21 cellular contexts compared by ENCODE assay signal in the genomic region with DNA sequence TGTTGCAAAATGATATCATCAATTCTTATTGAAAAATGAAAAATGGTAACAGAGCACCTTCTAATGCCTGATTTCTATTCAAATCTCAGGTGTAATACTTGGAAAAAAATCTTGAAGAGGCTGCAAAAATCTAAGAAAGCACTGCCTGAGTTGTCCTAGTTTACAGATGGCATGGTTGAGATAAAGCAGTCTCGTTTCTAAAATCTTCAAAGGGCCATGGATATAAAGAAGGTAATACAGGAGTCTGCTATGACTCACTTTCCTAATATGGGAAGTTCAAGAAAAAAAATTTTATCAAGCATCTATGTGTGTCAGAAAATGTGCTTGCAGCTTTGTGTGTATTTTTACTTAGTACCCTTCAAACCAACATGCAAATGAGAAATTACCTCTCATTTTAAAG.
DNase-seq lines count a peak whose midpoint lies in the region; ATAC-seq and TF ChIP-seq lines count a peak whose summit lies in the region.
"Had no signal": no experiment of that assay in that cellular context is flagged by ENCODE, and none has a peak within 500 bp of the region (broad histone marks: within the 10 kb centered on the region; RNA-seq: fewer than 3 reads in every experiment).

No MANE protein-coding gene starts in this region.

- no peaks in the 10 kb centered on the region for H3K9me2 ChIP-seq in hepatocyte (replicated peaks; ENCODE audit: insufficient read depth)

- DNase-seq in ascending aorta (ENCODE audit: low spot score in 2 of 2) (no peak), hepatocyte (ENCODE audit: low spot score) (no peak), thoracic aorta (ENCODE audit: low spot score) (no peak), LoVo (ENCODE audit: low spot score) (no peak), EL (no peak)
- DNase-seq: 8988T; ACHN; BE2C; C1 segment of cervical spinal cord; CD4-positive, alpha-beta memory T cell; CD4-positive, CD25-positive, alpha-beta regulatory T cell; CD8-positive, alpha-beta memory T cell; COR-L47; DMS 273 treated with DMSO at 0.1 percent for 48 hours; DMS153; DMS53; DMS79; DND-41; GF-D8 had no signal

- ATAC-seq in thoracic aorta (ENCODE audit: insufficient number of reproducible peaks, low FRiP score, low read depth), result no peak
- ATAC-seq: GM12878 had no signal

- H3K9me3 ChIP-seq in ascending aorta (no peaks in the 10 kb centered on the region), hepatocyte (ENCODE audit: low read depth) (no peaks in the 10 kb centered on the region), thoracic aorta (no peaks in the 10 kb centered on the region)
- H3K9me3 ChIP-seq: BE2C, BLaER1 had no signal

- H3K4me3 ChIP-seq in ascending aorta (no peak overlapping the region), hepatocyte (no peak overlapping the region), thoracic aorta (peak overlapping the region; percentile 14)
- H3K4me3 ChIP-seq: BLaER1, GM12878 had no signal

- H3K4me1 ChIP-seq in ascending aorta (peaks cover 0 to 11% of the 10 kb centered on the region in 2 donors), hepatocyte (ENCODE audit: insufficient read depth) (no peaks in the 10 kb centered on the region), thoracic aorta (ENCODE audit: control insufficient read depth in 1 of 2, low read depth in 2 of 2) (peaks cover 3 to 34% of the 10 kb centered on the region in 2 donors)
- H3K4me1 ChIP-seq: BE2C, BLaER1 had no signal

- no peaks in the 10 kb centered on the region for H3K36me3 ChIP-seq in ascending aorta
- no peaks in the 10 kb centered on the region for H3K36me3 ChIP-seq in hepatocyte (replicated peaks; ENCODE audit: insufficient read depth, low read depth)
- H3K36me3 ChIP-seq in thoracic aorta, result no peaks in the 10 kb centered on the region
- H3K36me3 ChIP-seq: BE2C, BLaER1 had no signal

- TF ChIP-seq CTCF in ascending aorta (IDR thresholded peaks at IDR 0.05) (no peak), hepatocyte (IDR thresholded peaks at IDR 0.05; ENCODE audit: poor library complexity) (no peak), thoracic aorta (IDR thresholded peaks at IDR 0.05) (no peak)

- no peaks in the 10 kb centered on the region for H4K20me1 ChIP-seq in hepatocyte (ENCODE audit: insufficient read depth, poor library complexity, severe bottlenecking)
- H4K20me1 ChIP-seq: BLaER1 had no signal

- H3K27ac ChIP-seq in ascending aorta (peak overlapping the region; percentile 4 to 42), hepatocyte (peak overlapping the region; percentile 16), thoracic aorta (peak overlapping the region in 1 of 2 donors; percentile 42)
- H3K27ac ChIP-seq: BLaER1 had no signal

- no peaks in the 10 kb centered on the region for H3K27me3 ChIP-seq in ascending aorta
- H3K27me3 ChIP-seq in hepatocyte, result no peaks in the 10 kb centered on the region
- no peaks in the 10 kb centered on the region for H3K27me3 ChIP-seq in thoracic aorta (replicated peaks; ENCODE audit: insufficient read depth)
- H3K27me3 ChIP-seq: BE2C, BLaER1 had no signal

- no peak overlapping the region for H3K4me2 ChIP-seq in hepatocyte
- H3K4me2 ChIP-seq: BLaER1 had no signal

- no peak overlapping the region for H2AFZ ChIP-seq in hepatocyte

- 22% methylated on average over 1 of the region's 1 CpG for WGBS in hepatocyte (ENCODE audit: low lambda C conversion rate, missing lambda C conversion rate)

- intact Hi-C loops in ascending aorta (cut with DNase I), result no loop called here

- H3K79me2 ChIP-seq in hepatocyte, result no peaks in the 10 kb centered on the region
